ENCODE assay signal across 38 cellular contexts in the genomic region with DNA sequence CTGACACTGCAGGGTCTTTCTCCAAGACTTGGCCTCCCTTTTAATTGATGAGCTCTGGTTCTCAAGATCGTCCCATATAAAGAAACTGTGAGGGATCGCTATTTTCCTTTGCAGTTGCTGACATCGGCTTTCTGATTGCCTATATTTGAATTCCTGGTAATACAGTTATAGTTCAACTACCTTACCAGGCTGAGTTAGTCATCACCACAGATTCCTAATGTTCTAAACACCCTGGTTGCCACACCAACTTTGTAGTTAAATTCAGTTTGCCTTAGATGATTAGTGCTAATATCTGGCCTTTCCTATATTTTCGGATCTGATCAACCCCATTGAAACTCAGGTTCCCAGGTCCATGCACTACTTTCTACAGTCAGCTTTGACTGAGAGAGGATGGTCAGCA.
"Had no signal": no experiment of that assay in that cellular context is flagged by ENCODE, and none has a peak within 500 bp of the region (broad histone marks: within the 10 kb centered on the region; RNA-seq: fewer than 3 reads in every experiment).

No MANE protein-coding gene starts in this region.

- H3K4me1 Mint-ChIP-seq: activated B cell treated with CpG ODN at 0.5 μM for 24 hours; activated T-helper 17 cell treated with anti-CD3 and anti-CD28 coated beads, Interleukin-2, amount 50 U/mL, for 72 hours; brain; central memory CD8-positive, alpha-beta T cell had no signal

- H3K27ac ChIP-seq: adrenal gland, cardiac muscle cell, VCaP had no signal

- H3K36me3 ChIP-seq: adrenal gland, cardiac muscle cell had no signal

- H3K4me3 ChIP-seq: adrenal gland, cardiac muscle cell had no signal

- H3K27me3 Mint-ChIP-seq: activated B cell treated with CpG ODN at 0.5 μM for 24 hours; activated CD4-positive, alpha-beta memory T cell treated with anti-CD3 and anti-CD28 coated beads for 36 hours; brain; central memory CD8-positive, alpha-beta T cell had no signal

- FAIRE-seq: bronchial epithelial cell, TTC549 had no signal

- DNase-seq: activated B cell treated with CpG ODN at 0.5 μM for 24 hours; activated CD4-positive, alpha-beta memory T cell treated with anti-CD3 and anti-CD28 coated beads for 36 hours; activated CD4-positive, alpha-beta T cell treated with anti-CD3 and anti-CD28 coated beads for 4 hours; activated CD4-positive, alpha-beta T cell treated with anti-CD3 and anti-CD28 coated beads, Interleukin-2, amount 10 ng/mL, durations not matched to agents 24 days and 14 days; activated CD4-positive, alpha-beta T cell treated with anti-CD3 and anti-CD28 coated beads, Interleukin-2, amount 50 U/mL, for 1 hour; activated CD4-positive, alpha-beta T cell treated with anti-CD3 and anti-CD28 coated beads, Interleukin-2, amount 50 U/mL, for 4 hours; activated CD4-positive, CD25-positive, alpha-beta regulatory T cell treated with anti-CD3 and anti-CD28 coated beads, Interleukin-2, amount 50 U/mL, for 72 hours; activated CD8-positive, alpha-beta memory T cell treated with anti-CD3 and anti-CD28 coated beads, Interleukin-2, amount 50 U/mL, for 4 hours; activated CD8-positive, alpha-beta T cell treated with anti-CD3 and anti-CD28 coated beads for 36 hours; activated effector memory CD4-positive, alpha-beta T cell treated with anti-CD3 and anti-CD28 coated beads, Interleukin-2, amount 50 U/mL, for 16 hours; activated gamma-delta T cell treated with Interleukin-2 at 50 U/mL for 16 hours; activated naive CD4-positive, alpha-beta T cell; activated naive CD4-positive, alpha-beta T cell treated with anti-CD3 and anti-CD28 coated beads for 36 hours; activated naive CD4-positive, alpha-beta T cell treated with anti-CD3 and anti-CD28 coated beads, Interleukin-2, amount 50 U/mL, for 16 hours; activated naive CD8-positive, alpha-beta T cell treated with anti-CD3 and anti-CD28 coated beads for 36 hours; activated T-cell treated with anti-CD3 and anti-CD28 coated beads for 4 hours; activated T-cell treated with anti-CD3 and anti-CD28 coated beads, Interleukin-2, amount 50 U/mL, for 1 hour; activated T-cell treated with anti-CD3 and anti-CD28 coated beads, Interleukin-2, amount 50 U/mL, for 4 hours; activated T-cell treated with anti-CD3 and anti-CD28 coated beads, Interleukin-2, amount 50 U/mL, for 72 hours; adrenal gland; amniotic stem cell; aorta; caudate nucleus; SW 1271; T-helper 1 cell; T-helper 2 cell; T-helper 9 cell had no signal

- H3K27ac Mint-ChIP-seq: activated B cell treated with CpG ODN at 0.5 μM for 24 hours; activated CD4-positive, alpha-beta memory T cell treated with anti-CD3 and anti-CD28 coated beads for 36 hours; activated CD4-positive, alpha-beta T cell treated with anti-CD3 and anti-CD28 coated beads, Interleukin-2, amount 10 ng/mL, durations not matched to agents 24 days and 14 days; activated CD8-positive, alpha-beta T cell treated with anti-CD3 and anti-CD28 coated beads for 36 hours; activated naive CD4-positive, alpha-beta T cell treated with anti-CD3 and anti-CD28 coated beads for 36 hours; activated naive CD4-positive, alpha-beta T cell treated with anti-CD3 and anti-CD28 coated beads, Interleukin-2, amount 50 U/mL, for 72 hours; activated naive CD8-positive, alpha-beta T cell treated with anti-CD3 and anti-CD28 coated beads for 36 hours; activated T-cell treated with anti-CD3 and anti-CD28 coated beads, Interleukin-2, amount 50 U/mL, for 72 hours; activated T-helper 1 cell treated with anti-CD3 and anti-CD28 coated beads, Interleukin-12 subunit alpha, Interleukin-12 subunit beta, Interleukin-2, Interleukin-4 antibody, amounts not matched to agents 30 ng/mL and 10 ng/mL and 1 ng/mL, durations not matched to agents 14 hours and 24 hours and 36 hours; activated T-helper 17 cell treated with anti-CD3 and anti-CD28 coated beads, Interleukin-2, amount 50 U/mL, for 72 hours; brain; T-helper 1 cell treated with Interleukin-12 subunit alpha and Interleukin-12 subunit beta and Interleukin-4 antibody, amounts not matched to agents 30 μg/mL and 1 μg/mL, for 36 hours; T-helper 2 cell treated with Interferon-gamma antibody and Interleukin-4, amounts not matched to agents 5 μg/mL and 100 μg/mL, for 36 hours had no signal

- H3K4me3 Mint-ChIP-seq: activated B cell treated with CpG ODN at 0.5 μM for 24 hours; activated CD4-positive, alpha-beta memory T cell treated with anti-CD3 and anti-CD28 coated beads for 36 hours; activated CD4-positive, alpha-beta T cell treated with anti-CD3 and anti-CD28 coated beads, Interleukin-2, amount 10 ng/mL, durations not matched to agents 24 days and 14 days; activated CD8-positive, alpha-beta T cell treated with anti-CD3 and anti-CD28 coated beads for 36 hours; activated naive CD4-positive, alpha-beta T cell treated with anti-CD3 and anti-CD28 coated beads for 36 hours; activated naive CD8-positive, alpha-beta T cell treated with anti-CD3 and anti-CD28 coated beads for 36 hours; activated T-cell treated with anti-CD3 and anti-CD28 coated beads, Interleukin-2, amount 50 U/mL, for 4 hours; activated T-cell treated with anti-CD3 and anti-CD28 coated beads, Interleukin-2, amount 50 U/mL, for 72 hours; activated T-helper 1 cell treated with anti-CD3 and anti-CD28 coated beads, Interleukin-12 subunit alpha, Interleukin-12 subunit beta, Interleukin-2, Interleukin-4 antibody, amounts not matched to agents 30 ng/mL and 10 ng/mL and 1 ng/mL, durations not matched to agents 14 hours and 24 hours and 36 hours; activated T-helper 17 cell treated with anti-CD3 and anti-CD28 coated beads, Interleukin-2, amount 50 U/mL, for 72 hours; brain; central memory CD8-positive, alpha-beta T cell; T-helper 1 cell treated with Interleukin-12 subunit alpha and Interleukin-12 subunit beta and Interleukin-4 antibody, amounts not matched to agents 30 μg/mL and 1 μg/mL, for 36 hours; T-helper 2 cell treated with Interferon-gamma antibody and Interleukin-4, amounts not matched to agents 5 μg/mL and 100 μg/mL, for 36 hours had no signal

- H3K36me3 Mint-ChIP-seq: activated CD4-positive, alpha-beta memory T cell treated with anti-CD3 and anti-CD28 coated beads for 36 hours; activated naive CD4-positive, alpha-beta T cell treated with anti-CD3 and anti-CD28 coated beads, Interleukin-2, amount 50 U/mL, for 72 hours; activated naive CD8-positive, alpha-beta T cell treated with anti-CD3 and anti-CD28 coated beads for 36 hours; brain had no signal

- ATAC-seq: activated CD8-positive, alpha-beta T cell treated with anti-CD3 and anti-CD28 coated beads for 36 hours; activated naive CD4-positive, alpha-beta T cell treated with anti-CD3 and anti-CD28 coated beads, Interleukin-2, amount 50 U/mL, for 72 hours; activated T-cell treated with anti-CD3 and anti-CD28 coated beads, Interleukin-2, amount 50 U/mL, for 4 hours; activated T-cell treated with anti-CD3 and anti-CD28 coated beads, Interleukin-2, amount 50 U/mL, for 72 hours; activated T-helper 17 cell treated with anti-CD3 and anti-CD28 coated beads, Interleukin-2, amount 50 U/mL, for 72 hours had no signal

- H3K4me1 ChIP-seq: adrenal gland had no signal

- H3K9me3 Mint-ChIP-seq: activated B cell treated with CpG ODN at 0.5 μM for 24 hours; activated CD4-positive, alpha-beta memory T cell treated with anti-CD3 and anti-CD28 coated beads for 36 hours; activated CD4-positive, alpha-beta T cell treated with anti-CD3 and anti-CD28 coated beads, Interleukin-2, amount 10 ng/mL, durations not matched to agents 24 days and 14 days; activated CD8-positive, alpha-beta T cell treated with anti-CD3 and anti-CD28 coated beads for 36 hours; activated naive CD4-positive, alpha-beta T cell treated with anti-CD3 and anti-CD28 coated beads for 36 hours; activated naive CD4-positive, alpha-beta T cell treated with anti-CD3 and anti-CD28 coated beads, Interleukin-2, amount 50 U/mL, for 72 hours; activated naive CD8-positive, alpha-beta T cell treated with anti-CD3 and anti-CD28 coated beads for 36 hours; activated T-cell treated with anti-CD3 and anti-CD28 coated beads, Interleukin-2, amount 50 U/mL, for 4 hours; activated T-cell treated with anti-CD3 and anti-CD28 coated beads, Interleukin-2, amount 50 U/mL, for 72 hours; activated T-helper 1 cell treated with anti-CD3 and anti-CD28 coated beads, Interleukin-12 subunit alpha, Interleukin-12 subunit beta, Interleukin-2, Interleukin-4 antibody, amounts not matched to agents 30 ng/mL and 10 ng/mL and 1 ng/mL, durations not matched to agents 14 hours and 24 hours and 36 hours; activated T-helper 17 cell treated with anti-CD3 and anti-CD28 coated beads, Interleukin-2, amount 50 U/mL, for 72 hours; brain; central memory CD8-positive, alpha-beta T cell; T-helper 1 cell treated with Interleukin-12 subunit alpha and Interleukin-12 subunit beta and Interleukin-4 antibody, amounts not matched to agents 30 μg/mL and 1 μg/mL, for 36 hours; T-helper 2 cell treated with Interferon-gamma antibody and Interleukin-4, amounts not matched to agents 5 μg/mL and 100 μg/mL, for 36 hours had no signal

- H3K9me3 ChIP-seq: adrenal gland had no signal

- H3K27me3 ChIP-seq: adrenal gland, cardiac muscle cell had no signal
